In genomic region chr9:88953401-88954029, GRCh38 we compare ENCODE assay signal across 10 cellular contexts. TPM values are rescaled to one million over a fixed set of nuclear protein-coding genes. Genes with fewer than 3 reads are reported as not detected.
DNase-seq lines count a peak whose midpoint lies in the region; ATAC-seq, FAIRE-seq and TF ChIP-seq lines count a peak whose summit lies in the region.
"Had no signal": no experiment of that assay in that cellular context is flagged by ENCODE, and none has a peak within 500 bp of the region (broad histone marks: within the 10 kb centered on the region; RNA-seq: fewer than 3 reads in every experiment).

No MANE protein-coding gene starts in this region.

- H3K36me3 ChIP-seq in astrocyte (ENCODE audit: insufficient read depth, low read length) (no peaks in the 10 kb centered on the region), heart right ventricle (no peaks in the 10 kb centered on the region), skeletal muscle satellite cell (ENCODE audit: insufficient read depth, low read length) (no peaks in the 10 kb centered on the region)

- H3K27ac Mint-ChIP-seq in astrocyte (ENCODE audit: unreplicated experiment) (peak overlapping the region; percentile 82), T-helper 17 cell (no peak overlapping the region)
- H3K27ac Mint-ChIP-seq: activated naive CD8-positive, alpha-beta T cell treated with anti-CD3 and anti-CD28 coated beads for 36 hours had no signal

- H2AFZ ChIP-seq in astrocyte (ENCODE audit: low read depth, low read length): peak overlapping the region; percentile 49
- H2AFZ ChIP-seq: parathyroid adenoma had no signal

- H3K4me2 ChIP-seq in astrocyte (ENCODE audit: low read length) (peak overlapping the region; percentile 74), skeletal muscle satellite cell (ENCODE audit: low read length) (peak overlapping the region; percentile 58)

- H3K4me1 ChIP-seq in astrocyte (ENCODE audit: insufficient read depth, low read length): peaks cover 44% of the 10 kb centered on the region
- H3K4me1 ChIP-seq in heart right ventricle: peaks cover 5 to 48% (median 32%) of the 10 kb centered on the region in 9 donors
- H3K4me1 ChIP-seq in skeletal muscle satellite cell (ENCODE audit: control insufficient read depth, insufficient read depth, low read length): peaks cover 41% of the 10 kb centered on the region
- H3K4me1 ChIP-seq: parathyroid adenoma had no signal

- WGBS in heart right ventricle, 2 donors: 52 to 61% methylated on average over 6 of the region's 6 CpGs

- no peaks in the 10 kb centered on the region for H3K9me3 ChIP-seq in astrocyte (ENCODE audit: insufficient read depth, low read depth, low read length)
- H3K9me3 ChIP-seq in heart right ventricle: peaks cover 0 to 4% (median 0%) of the 10 kb centered on the region in 11 donors
- H3K9me3 ChIP-seq in skeletal muscle satellite cell (replicated peaks; ENCODE audit: low read length): no peaks in the 10 kb centered on the region
- H3K9me3 ChIP-seq in T-helper 17 cell (ENCODE audit: control insufficient read depth, low read length, poor library complexity, severe bottlenecking): no peaks in the 10 kb centered on the region

- H3K9me3 Mint-ChIP-seq in astrocyte (ENCODE audit: unreplicated experiment): no peaks in the 10 kb centered on the region
- H3K9me3 Mint-ChIP-seq: activated naive CD8-positive, alpha-beta T cell treated with anti-CD3 and anti-CD28 coated beads for 36 hours had no signal

- H3K9ac ChIP-seq in astrocyte (ENCODE audit: low read length) (peak overlapping the region; percentile 46), skeletal muscle satellite cell (ENCODE audit: low read depth, low read length) (peak overlapping the region; percentile 16)
- H3K9ac ChIP-seq: parathyroid adenoma had no signal

- DNase-seq in GM04503 (ENCODE audit: low read depth) (peak; percentile 45), astrocyte (ENCODE audit: low read depth) (peak; percentile 80), heart right ventricle (no peak), T-helper 17 cell (no peak), RKO (ENCODE audit: low spot score) (no peak)
- DNase-seq: activated naive CD8-positive, alpha-beta T cell treated with anti-CD3 and anti-CD28 coated beads for 36 hours had no signal

- H3K79me2 ChIP-seq in astrocyte (ENCODE audit: insufficient read depth, low read length): no peaks in the 10 kb centered on the region
- H3K79me2 ChIP-seq: parathyroid adenoma had no signal

- H4K20me1 ChIP-seq in astrocyte (ENCODE audit: insufficient read depth, low read length): no peaks in the 10 kb centered on the region

- H3K27me3 ChIP-seq in astrocyte (ENCODE audit: insufficient read depth, low read length) (no peaks in the 10 kb centered on the region), heart right ventricle (peaks cover 0 to 9% (median 0%) of the 10 kb centered on the region in 7 donors), skeletal muscle satellite cell (ENCODE audit: control insufficient read depth, insufficient read depth, low read length) (no peaks in the 10 kb centered on the region)

- no peak for TF ChIP-seq CTCF in astrocyte (IDR thresholded peaks at IDR 0.05; ENCODE audit: insufficient read depth, low read depth, low read length)
- TF ChIP-seq CTCF in heart right ventricle (IDR thresholded peaks at IDR 0.05): no peak

- FAIRE-seq in astrocyte (lab: Jason Lieb, UNC): peak; percentile 41

- H3K4me3 Mint-ChIP-seq in astrocyte (ENCODE audit: unreplicated experiment): no peak overlapping the region
- no peak overlapping the region for H3K4me3 Mint-ChIP-seq in T-helper 17 cell
- H3K4me3 Mint-ChIP-seq: activated naive CD8-positive, alpha-beta T cell treated with anti-CD3 and anti-CD28 coated beads for 36 hours had no signal

- H3K4me3 ChIP-seq in astrocyte (ENCODE audit: insufficient read depth, low read depth, low read length) (no peak overlapping the region), heart right ventricle (peak overlapping the region in 1 of 10 donors; percentile 1), skeletal muscle satellite cell (ENCODE audit: low read length) (peak overlapping the region; percentile 4)

- H3K27me3 Mint-ChIP-seq in astrocyte (ENCODE audit: low read depth, unreplicated experiment) (peaks cover 3% of the 10 kb centered on the region), T-helper 17 cell (peaks cover 68% of the 10 kb centered on the region)

- H3K36me3 Mint-ChIP-seq in astrocyte (ENCODE audit: low read depth, unreplicated experiment): no peaks in the 10 kb centered on the region
- H3K36me3 Mint-ChIP-seq in T-helper 17 cell (ENCODE audit: low read depth): no peaks in the 10 kb centered on the region
- H3K36me3 Mint-ChIP-seq: activated naive CD8-positive, alpha-beta T cell treated with anti-CD3 and anti-CD28 coated beads for 36 hours had no signal

- H3K4me1 Mint-ChIP-seq in astrocyte (ENCODE audit: low read depth, unreplicated experiment): peaks cover 28% of the 10 kb centered on the region
- H3K4me1 Mint-ChIP-seq in T-helper 17 cell: peaks cover 2% of the 10 kb centered on the region

- intact Hi-C loops in heart right ventricle (cut with DNase I): loop anchor here in 3 of 10 donors (5.0 to 10.0 kb wide), 3 partner anchors 34 to 149 kb away; partner anchors contain the start of gene S1PR3 (in 1 of the 3)

- ATAC-seq in heart right ventricle (peak in 5 of 8 donors; percentile 14 to 44 (median 31)), GM18519 (IDR thresholded peaks at IDR 0.05; ENCODE audit: low FRiP score, unreplicated experiment) (no peak), T-helper 17 cell (no peak), HG03520 (IDR thresholded peaks at IDR 0.05; ENCODE audit: unreplicated experiment) (no peak)

- H3K27ac ChIP-seq in astrocyte (ENCODE audit: low read depth, low read length) (peak overlapping the region; percentile 73), heart right ventricle (peak overlapping the region in 8 of 10 donors; percentile 2 to 65 (median 57))
- H3K27ac ChIP-seq: parathyroid adenoma had no signal

RNA-seq across cellular contexts. Expression of gene S1PR3, which starts 37.8 kb away (rescaled TPM):
- total RNA-seq in astrocyte: 24.6 and 35.0 TPM in 2 replicates
- 10 to 100 TPM in 7 of 10 donors, 1 to 10 TPM in 3; 3.6 to 61.6 (median 13.1) TPM for total RNA-seq in heart right ventricle
- polyA plus RNA-seq in heart right ventricle: 10 to 100 TPM; 12.7 to 13.9 TPM
- total RNA-seq in skeletal muscle satellite cell (2012; rRNA removed): 148 and 158 TPM in 2 replicates
- total RNA-seq in T-helper 17 cell: 1 to 10 TPM in 1 of 2 donors, under 1 TPM in 1; 0.05 to 1.7 TPM

Comparison
In these comparisons a context has a peak if more than half of its experiments do, and no peak if none do; other contexts are left out.
1. DNase-seq: peak in GM04503 (single experiment) and astrocyte (single experiment); none in heart right ventricle (0 of 2), T-helper 17 cell (0 of 3) and RKO (single experiment).
2. ATAC-seq: peak in heart right ventricle (5 of 8); none in GM18519 (single experiment), T-helper 17 cell (single experiment) and HG03520 (single experiment).